Comparison of ENCODE assay signal across 6 cellular contexts in the genomic region with DNA sequence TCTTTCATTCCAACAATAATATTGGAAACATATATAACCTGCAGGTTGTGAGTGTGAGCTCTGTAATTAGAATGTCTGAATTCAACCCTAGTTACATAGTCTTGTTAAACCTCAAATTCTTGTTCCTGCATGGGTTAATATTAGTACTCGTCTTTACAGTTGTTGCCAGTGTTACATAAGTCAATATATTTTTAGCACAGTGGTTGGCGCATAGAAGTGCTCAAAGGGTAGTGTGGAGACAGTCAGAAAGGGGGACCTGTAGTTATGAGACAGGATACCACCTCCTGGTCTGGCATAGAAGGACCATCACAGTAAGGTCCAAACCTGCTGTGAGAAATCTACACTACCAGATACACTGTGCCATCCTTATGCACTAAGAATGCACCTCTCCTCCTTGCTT.
"Had no signal": no experiment of that assay in that cellular context is flagged by ENCODE, and none has a peak within 500 bp of the region (broad histone marks: within the 10 kb centered on the region; RNA-seq: fewer than 3 reads in every experiment).

No MANE protein-coding gene starts in this region.

- H3K4me3 ChIP-seq: GM23248, K562 had no signal

- H2AFZ ChIP-seq: GM23248 had no signal

- DNase-seq: GM23248, GOT3, H7, HCEC 1CT, IMR-90 had no signal

- H3K27ac ChIP-seq: GM23248 had no signal

- ATAC-seq: K562 had no signal
